ENCODE assay signal across 8 cellular contexts in genomic region chr17:60392042-60392844, GRCh38. TPM values are rescaled to one million over a fixed set of nuclear protein-coding genes. Genes with fewer than 3 reads are reported as not detected.
DNase-seq lines count a peak whose midpoint lies in the region; ATAC-seq and TF ChIP-seq lines count a peak whose summit lies in the region.

Gene USP32, minus strand, starts transcription at chr17:60392133. Its CDS starts 194 bp downstream, at chr17:60391939.

- peak; percentile 30; the same call in 1 of the 3 replicates for TF ChIP-seq CTCF in GM12872 (IDR thresholded peaks at IDR 0.05; ENCODE audit: insufficient read depth, low read depth, low read length)
- peak; percentile 48 for TF ChIP-seq CTCF in type B pancreatic cell (conservative IDR thresholded peaks at IDR 0.05)

- peak within 1 kb of the TSS; percentile 99 for H3K27ac Mint-ChIP-seq in type B pancreatic cell

- peak; percentile 88 for ATAC-seq in HG02678 (IDR thresholded peaks at IDR 0.05; ENCODE audit: unreplicated experiment)

- H3K4me1 ChIP-seq in adipocyte (ENCODE audit: control insufficient read depth, insufficient read depth, low read length), result peaks cover 36% of the 10 kb centered on the region

- H3K36me3 Mint-ChIP-seq in type B pancreatic cell, result no peaks in the 10 kb centered on the region

- no peaks in the 10 kb centered on the region for H3K27me3 Mint-ChIP-seq in type B pancreatic cell

- DNase-seq in NCI-H1417 (lab: John Stamatoyannopoulos, UW) (peak; percentile 94 to 98 (median 97)), SW480 (ENCODE audit: low spot score) (peak; percentile 97), adipocyte (ENCODE audit: low read depth) (peak; percentile 99), cardiac septum (ENCODE audit: low spot score) (peak; percentile 100), pons (ENCODE audit: low spot score) (peak; percentile 98), type B pancreatic cell (ENCODE audit: extremely low spot score, unreplicated experiment) (peak; percentile 97)

- no peaks in the 10 kb centered on the region for H3K9me3 Mint-ChIP-seq in type B pancreatic cell

- no peaks in the 10 kb centered on the region for H3K9me3 ChIP-seq in adipocyte (ENCODE audit: control insufficient read depth, low read length)

- H3K4me3 ChIP-seq in adipocyte (ENCODE audit: low read length), result peak within 1 kb of the TSS; percentile 90

- H3K36me3 ChIP-seq in adipocyte (ENCODE audit: control insufficient read depth, insufficient read depth, low read length, severe bottlenecking), result no peaks in the 10 kb centered on the region

- H3K4me1 Mint-ChIP-seq in type B pancreatic cell (ENCODE audit: unreplicated experiment), result peaks cover 39% of the 10 kb centered on the region

- H3K27me3 ChIP-seq in adipocyte (replicated peaks; ENCODE audit: control insufficient read depth, insufficient read depth, low read length), result no peaks in the 10 kb centered on the region

- intact Hi-C loops in cardiac septum (cut with DNase I), result no loop called here

- H3K9ac ChIP-seq in adipocyte (ENCODE audit: low read length), result peak within 1 kb of the TSS; percentile 97

- H3K4me3 Mint-ChIP-seq in type B pancreatic cell, result peak within 1 kb of the TSS; percentile 97

RNA-seq across cellular contexts. Expression of gene USP32, which starts in this region (rescaled TPM):
- total RNA-seq in cardiac septum (32.1 TPM), type B pancreatic cell (ENCODE audit: low replicate concordance) (33.1 and 39.1 TPM in 2 replicates)

Comparison
In these comparisons a context has a peak if more than half of its experiments do, and no peak if none do; other contexts are left out.
1. Peak in every context shown above with its lines: DNase-seq, ATAC-seq and H3K4me3 ChIP-seq.